ENCODE assay signal across 22 cellular contexts in genomic region chrX:41931591-41931990, GRCh38. TPM values are rescaled to one million over a fixed set of nuclear protein-coding genes. Genes with fewer than 3 reads are reported as not detected.
A peak's percentile ranks its signal among the peaks of the same experiment; 100 is the strongest.
DNase-seq lines count a peak whose midpoint lies in the region; ATAC-seq, FAIRE-seq and TF ChIP-seq lines count a peak whose summit lies in the region.
"Had no signal": no experiment of that assay in that cellular context is flagged by ENCODE, and none has a peak within 500 bp of the region (broad histone marks: within the 10 kb centered on the region; RNA-seq: fewer than 3 reads in every experiment).

No MANE protein-coding gene starts in this region.

- no peaks in the 10 kb centered on the region for H4K20me1 ChIP-seq in K562 (replicated peaks; ENCODE audit: control insufficient read depth, insufficient read depth, low read length)

- POLR2A ChIA-PET in K562 (lab: Yijun Ruan, JAX): no interaction called here

- DNase-seq in NCI-H226 (peak; percentile 19), K562 (ENCODE audit: extremely low read depth in 1 of 4, low spot score in 3 of 4) (no peak), mucosa of descending colon (no peak), Right ventricle myocardium inferior (ENCODE audit: missing footprints) (no peak), NCI-H2171 treated with DMSO at 0.1 percent for 48 hours (lab: John Stamatoyannopoulos, UW) (no peak)
- DNase-seq: ACHN; BE2C; C1 segment of cervical spinal cord; CD4-positive, CD25-positive, alpha-beta regulatory T cell; CD8-positive, alpha-beta memory T cell; COR-L47; DMS 273 treated with DMSO at 0.1 percent for 48 hours; DMS53; DND-41; EL; GM23248; HCEC 1CT; HFFc6 had no signal

- H3K36me3 ChIP-seq in K562 (ENCODE audit: control insufficient read depth, insufficient read depth, low read length): no peaks in the 10 kb centered on the region
- H3K36me3 ChIP-seq in mucosa of descending colon (ENCODE audit: low read depth): no peaks in the 10 kb centered on the region
- H3K36me3 ChIP-seq: BE2C had no signal

- H3K4me3 ChIP-seq in K562 (no peak overlapping the region), mucosa of descending colon (no peak overlapping the region)
- H3K4me3 ChIP-seq: GM23248 had no signal

- TF ChIP-seq RAD21 in K562 (CRISPR knock-in tag; conservative IDR thresholded peaks at IDR 0.05 in 1 of 2, IDR thresholded peaks at IDR 0.05 in 1 of 2): no peak

- H3K27me3 ChIP-seq in K562 (ENCODE audit: control insufficient read depth in 2 of 2, insufficient read depth in 2 of 2, low read length in 2 of 2): no peaks in the 10 kb centered on the region
- H3K27me3 ChIP-seq: BE2C had no signal

- no peaks in the 10 kb centered on the region for H3K9me1 ChIP-seq in K562 (ENCODE audit: control insufficient read depth, insufficient read depth, low read length)

- intact Hi-C loops in K562 (cut with micrococcal nuclease) (no loop called here), mucosa of descending colon (cut with DNase I, micrococcal nuclease) (no loop called here), Right ventricle myocardium inferior (cut with DNase I) (no loop called here)

- no TSS peak for BruUV-seq in K562 (replicated peaks; lab: Mats Ljungman, UMichigan)

- H3K9ac ChIP-seq in K562 (ENCODE audit: insufficient read depth in 1 of 2, low read depth in 2 of 2, low read length in 2 of 2): no peak overlapping the region
- H3K9ac ChIP-seq: GM23248 had no signal

- CTCF ChIA-PET in K562 (lab: Yijun Ruan, JAX; ENCODE audit: low intra/inter-chr PET ratio): no interaction called here

- no peak for TF ChIP-seq EP300 in K562 (IDR thresholded peaks at IDR 0.05; ENCODE audit: low read length)

- H3K4me1 ChIP-seq in K562 (replicated peaks in 1 of 2; ENCODE audit: control insufficient read depth in 2 of 2, insufficient read depth in 2 of 2, low read length in 2 of 2): no peaks in the 10 kb centered on the region
- no peaks in the 10 kb centered on the region for H3K4me1 ChIP-seq in mucosa of descending colon (ENCODE audit: low read depth)
- H3K4me1 ChIP-seq: BE2C had no signal

- no peak overlapping the region for H2AFZ ChIP-seq in K562 (ENCODE audit: low read depth, low read length)
- H2AFZ ChIP-seq: GM23248 had no signal

- no peak overlapping the region for H3K4me2 ChIP-seq in K562 (ENCODE audit: insufficient read depth, low read length)

- TF ChIP-seq CTCF in K562 (IDR thresholded peaks at IDR 0.05 in 2 of 3, conservative IDR thresholded peaks at IDR 0.05 in 1 of 3; ENCODE audit: insufficient read depth in 2 of 3, low read depth in 1 of 3, low read length in 3 of 3) (no peak), mucosa of descending colon (IDR thresholded peaks at IDR 0.05) (no peak)

- H3K9me3 ChIP-seq in K562 (replicated peaks; ENCODE audit: control insufficient read depth, insufficient read depth, low read depth, low read length): no peaks in the 10 kb centered on the region
- H3K9me3 ChIP-seq in mucosa of descending colon: no peaks in the 10 kb centered on the region
- H3K9me3 ChIP-seq: BE2C had no signal

- ATAC-seq in K562 (no peak), mucosa of descending colon (peak; percentile 41), Right ventricle myocardium inferior (no peak), GM18498 (IDR thresholded peaks at IDR 0.05; ENCODE audit: unreplicated experiment) (no peak)

- in situ Hi-C loops in K562 (cut with MboI): loop anchor here (25.0 kb wide), 1 partner anchor 394 kb away; no protein-coding TSS in a partner anchor

- no peaks in the 10 kb centered on the region for H3K79me2 ChIP-seq in K562 (ENCODE audit: control insufficient read depth, insufficient read depth, low read length)

- H3K27ac ChIP-seq in K562 (ENCODE audit: extremely low read depth, low read depth, low read length): no peak overlapping the region
- H3K27ac ChIP-seq: GM23248, HL-60 had no signal

- no peak for FAIRE-seq in K562 (lab: Jason Lieb, UNC)
- FAIRE-seq: GM12891, GM18507 had no signal

- no peak for TF ChIP-seq POLR2A in K562 (conservative IDR thresholded peaks at IDR 0.05)

TF ChIP-seq in K562, 482 proteins besides CTCF, POLR2A, EP300 and RAD21:
- TF ChIP-seq ZBTB40 (IDR thresholded peaks at IDR 0.05): peak; percentile 82
- TF ChIP-seq ZBTB40 (CRISPR knock-in tag; IDR thresholded peaks at IDR 0.05): no peak
- TF ChIP-seq RBM25 (IDR thresholded peaks at IDR 0.05; ENCODE audit: low read depth, low read length, severe bottlenecking): no peak

RNA-seq across cellular contexts. Expression of gene CASK, which starts 8.2 kb away (rescaled TPM):
- total RNA-seq in K562 (2011; cell fraction: chromatin; rRNA removed; ENCODE audit: low replicate concordance): 7.2 and 10.1 TPM in 2 replicates
- total RNA-seq in K562 (2011; cell fraction: nucleolus; rRNA removed): 3.0 and 4.3 TPM in 2 replicates
- total RNA-seq in K562 (2011; cell fraction: nucleoplasm; rRNA removed): 5.0 and 5.8 TPM in 2 replicates
- 2.4 and 5.4 TPM in 2 replicates for total RNA-seq in K562 (2014; rRNA removed)
- 6.3 TPM in 2 replicates for total RNA-seq in K562 (2014; rRNA removed; fragmentation: Illumina TruSeq; extraction: Trizol)
- 4.9 and 5.3 TPM in 2 replicates for total RNA-seq in K562 (2015; rRNA removed; fragmentation: Illumina TruSeq; extraction: Trizol)
- total RNA-seq in K562 (2021): 5.7 and 7.4 TPM in 2 replicates
- 1.9 and 5.2 TPM in 2 replicates for polyA plus RNA-seq in K562 (2011; rRNA removed)
- 1.3 TPM in 2 replicates for polyA plus RNA-seq in K562 (2011; cell fraction: cytosol; rRNA removed)
- polyA plus RNA-seq in K562 (2011; cell fraction: nucleus; rRNA removed): 1.4 and 1.7 TPM in 2 replicates
- polyA plus RNA-seq in K562 (2012): 4.7 and 5.2 TPM in 2 replicates
- polyA plus RNA-seq in K562 (2014; fragmentation: Illumina TruSeq; extraction: Trizol): 2.6 and 3.1 TPM in 2 replicates
- polyA plus RNA-seq in K562 (2014; fragmentation: Nextera tagmentation; extraction: Ambion mirVana): 1 to 10 TPM; 1.3 to 1.5 TPM
- 2.3 and 3.8 TPM in 2 replicates for polyA plus RNA-seq in K562 (2014; rRNA removed)
- polyA minus RNA-seq in K562 (2011; rRNA and poly(A)+ RNA removed): 4.0 and 9.8 TPM in 2 replicates
- 1.6 and 9.1 TPM in 2 replicates for polyA minus RNA-seq in K562 (2011; cell fraction: cytosol; rRNA and poly(A)+ RNA removed)
- polyA minus RNA-seq in K562 (2011; cell fraction: nucleus; rRNA and poly(A)+ RNA removed): 2.2 and 5.4 TPM in 2 replicates
- 100 to 1,000 TPM in 1 of 3 donors, 10 to 100 TPM in 2; 50.6 to 108 (median 83.3) TPM for total RNA-seq in mucosa of descending colon
- total RNA-seq in Right ventricle myocardium inferior: 16.6 TPM
